ENCODE assay signal across 1 cellular context in genomic region chr9:135217836-135218235, GRCh38.
TF ChIP-seq lines count a peak whose summit lies in the region.

No MANE protein-coding gene starts in this region.

TF ChIP-seq in HepG2, 621 proteins besides CTCF, POLR2A, EP300 and RAD21 (continued from another document):
- no peak for TF ChIP-seq IRF1 (CRISPR knock-in tag; IDR thresholded peaks at IDR 0.05; ENCODE audit: low read depth)
- TF ChIP-seq SIX1 (CRISPR knock-in tag; IDR thresholded peaks at IDR 0.05; ENCODE audit: borderline replicate concordance): no peak
- TF ChIP-seq ZBTB7A (CRISPR knock-in tag; IDR thresholded peaks at IDR 0.05): no peak
- TF ChIP-seq ZMYM3 (CRISPR knock-in tag; IDR thresholded peaks at IDR 0.05): no peak
- no peak for TF ChIP-seq ZBTB26 (CRISPR knock-in tag; IDR thresholded peaks at IDR 0.05; ENCODE audit: borderline replicate concordance)
- TF ChIP-seq TAF15 (IDR thresholded peaks at IDR 0.05; ENCODE audit: low read depth, low read length, poor library complexity, severe bottlenecking): no peak
- no peak for TF ChIP-seq MLXIP (CRISPR knock-in tag; IDR thresholded peaks at IDR 0.05; ENCODE audit: borderline replicate concordance)
- no peak for TF ChIP-seq ARNT2 (CRISPR knock-in tag; IDR thresholded peaks at IDR 0.05; ENCODE audit: low read depth)
